Comparison of ENCODE assay signal across 3 cellular contexts in the genomic region with DNA sequence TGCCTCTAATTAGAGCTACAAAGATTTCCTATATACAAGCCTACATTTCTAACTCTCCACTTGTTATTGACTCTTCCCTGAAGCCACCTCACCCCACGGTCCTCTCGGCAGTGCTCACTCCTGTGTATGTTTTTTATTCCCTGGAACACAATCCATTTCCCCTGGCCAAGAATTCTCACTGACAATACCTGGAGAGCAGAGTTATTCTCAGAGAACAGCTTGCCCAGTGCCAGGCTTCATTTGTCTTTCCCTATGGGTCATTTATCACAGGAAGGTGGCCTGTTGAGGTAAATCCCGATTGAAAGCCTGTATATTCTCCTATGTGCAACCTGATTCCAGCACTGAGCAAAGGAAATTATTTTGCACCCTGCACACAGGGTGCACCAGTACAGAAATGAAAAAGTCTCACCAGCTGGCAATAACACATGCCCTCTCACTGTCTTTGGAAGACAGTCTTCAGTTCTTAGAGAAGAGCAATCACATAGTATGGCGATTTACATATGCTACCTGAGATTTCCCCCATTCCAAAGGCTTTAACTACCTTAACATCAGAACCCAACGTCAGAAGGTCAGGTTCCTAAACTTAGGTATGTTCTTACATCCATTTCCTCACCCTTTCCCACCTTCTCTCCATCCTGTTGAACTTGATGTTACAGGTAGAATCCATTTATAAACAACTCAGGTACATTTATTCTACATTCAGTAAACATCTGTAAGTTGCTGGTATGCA.
TF ChIP-seq lines count a peak whose summit lies in the region.

No MANE protein-coding gene starts in this region.

TF ChIP-seq in WTC11, 78 proteins besides CTCF, POLR2A, EP300 and RAD21:
- TF ChIP-seq HMGA2 (CRISPR knock-in tag; IDR thresholded peaks at IDR 0.05), result no peak
- no peak for TF ChIP-seq ZNF263 (CRISPR knock-in tag; IDR thresholded peaks at IDR 0.05; ENCODE audit: low read depth)
- TF ChIP-seq, protein P1, sequence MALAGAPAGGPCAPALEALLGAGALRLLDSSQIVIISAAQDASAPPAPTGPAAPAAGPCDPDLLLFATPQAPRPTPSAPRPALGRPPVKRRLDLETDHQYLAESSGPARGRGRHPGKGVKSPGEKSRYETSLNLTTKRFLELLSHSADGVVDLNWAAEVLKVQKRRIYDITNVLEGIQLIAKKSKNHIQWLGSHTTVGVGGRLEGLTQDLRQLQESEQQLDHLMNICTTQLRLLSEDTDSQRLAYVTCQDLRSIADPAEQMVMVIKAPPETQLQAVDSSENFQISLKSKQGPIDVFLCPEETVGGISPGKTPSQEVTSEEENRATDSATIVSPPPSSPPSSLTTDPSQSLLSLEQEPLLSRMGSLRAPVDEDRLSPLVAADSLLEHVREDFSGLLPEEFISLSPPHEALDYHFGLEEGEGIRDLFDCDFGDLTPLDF (CRISPR knock-in tag; IDR thresholded peaks at IDR 0.05), result no peak
- no peak for TF ChIP-seq CREM (CRISPR knock-in tag; IDR thresholded peaks at IDR 0.05)
- TF ChIP-seq GTF2I (CRISPR knock-in tag; conservative IDR thresholded peaks at IDR 0.05), result no peak
- no peak for TF ChIP-seq MYBL2 (CRISPR knock-in tag; IDR thresholded peaks at IDR 0.05)
- no peak for TF ChIP-seq IRF2 (CRISPR knock-in tag; IDR thresholded peaks at IDR 0.05; ENCODE audit: borderline replicate concordance, low read depth)
- no peak for TF ChIP-seq RORB (CRISPR knock-in tag; IDR thresholded peaks at IDR 0.05)
- TF ChIP-seq, protein P2, sequence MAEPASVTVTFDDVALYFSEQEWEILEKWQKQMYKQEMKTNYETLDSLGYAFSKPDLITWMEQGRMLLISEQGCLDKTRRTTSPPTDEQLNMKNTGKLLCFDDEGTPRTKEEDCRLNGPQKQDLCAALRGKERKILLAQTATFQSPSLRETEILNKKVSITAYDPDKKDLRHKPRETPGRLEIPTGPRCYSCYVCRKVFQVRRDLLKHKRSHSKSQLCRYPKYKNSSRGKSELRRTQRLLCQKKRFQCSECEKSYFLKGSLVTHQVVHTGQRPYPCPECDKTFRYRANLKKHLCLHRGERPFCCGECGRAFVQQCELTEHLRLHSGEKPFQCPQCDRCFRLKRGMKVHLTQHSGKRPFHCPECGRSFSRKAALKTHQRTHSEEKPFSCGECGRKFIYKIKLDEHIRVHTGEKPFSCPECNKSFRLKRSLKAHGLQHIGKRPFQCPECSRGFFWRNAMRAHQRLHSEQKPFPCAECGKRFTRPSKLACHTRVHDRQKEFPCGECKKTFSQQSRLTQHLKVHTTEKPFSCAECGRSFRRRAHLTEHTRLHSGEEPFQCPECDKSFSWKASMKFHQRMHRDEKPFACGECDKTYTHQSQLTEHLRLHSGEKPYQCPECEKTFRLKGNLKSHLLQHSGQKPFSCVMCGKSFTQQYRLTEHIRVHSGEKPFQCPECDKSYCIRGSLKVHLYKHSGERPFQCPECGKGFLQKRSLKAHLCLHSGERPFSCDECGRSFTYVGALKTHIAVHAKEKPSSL (CRISPR knock-in tag; conservative IDR thresholded peaks at IDR 0.05), result no peak
- TF ChIP-seq, protein P3, sequence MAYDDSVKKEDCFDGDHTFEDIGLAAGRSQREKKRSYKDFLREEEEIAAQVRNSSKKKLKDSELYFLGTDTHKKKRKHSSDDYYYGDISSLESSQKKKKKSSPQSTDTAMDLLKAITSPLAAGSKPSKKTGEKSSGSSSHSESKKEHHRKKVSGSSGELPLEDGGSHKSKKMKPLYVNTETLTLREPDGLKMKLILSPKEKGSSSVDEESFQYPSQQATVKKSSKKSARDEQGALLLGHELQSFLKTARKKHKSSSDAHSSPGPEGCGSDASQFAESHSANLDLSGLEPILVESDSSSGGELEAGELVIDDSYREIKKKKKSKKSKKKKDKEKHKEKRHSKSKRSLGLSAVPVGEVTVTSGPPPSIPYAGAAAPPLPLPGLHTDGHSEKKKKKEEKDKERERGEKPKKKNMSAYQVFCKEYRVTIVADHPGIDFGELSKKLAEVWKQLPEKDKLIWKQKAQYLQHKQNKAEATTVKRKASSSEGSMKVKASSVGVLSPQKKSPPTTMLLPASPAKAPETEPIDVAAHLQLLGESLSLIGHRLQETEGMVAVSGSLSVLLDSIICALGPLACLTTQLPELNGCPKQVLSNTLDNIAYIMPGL (CRISPR knock-in tag; IDR thresholded peaks at IDR 0.05), result no peak
- TF ChIP-seq, protein P4, sequence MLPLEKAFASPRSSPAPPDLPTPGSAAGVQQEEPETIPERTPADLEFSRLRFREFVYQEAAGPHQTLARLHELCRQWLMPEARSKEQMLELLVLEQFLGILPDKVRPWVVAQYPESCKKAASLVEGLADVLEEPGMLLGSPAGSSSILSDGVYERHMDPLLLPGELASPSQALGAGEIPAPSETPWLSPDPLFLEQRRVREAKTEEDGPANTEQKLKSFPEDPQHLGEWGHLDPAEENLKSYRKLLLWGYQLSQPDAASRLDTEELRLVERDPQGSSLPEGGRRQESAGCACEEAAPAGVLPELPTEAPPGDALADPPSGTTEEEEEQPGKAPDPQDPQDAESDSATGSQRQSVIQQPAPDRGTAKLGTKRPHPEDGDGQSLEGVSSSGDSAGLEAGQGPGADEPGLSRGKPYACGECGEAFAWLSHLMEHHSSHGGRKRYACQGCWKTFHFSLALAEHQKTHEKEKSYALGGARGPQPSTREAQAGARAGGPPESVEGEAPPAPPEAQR (CRISPR knock-in tag; IDR thresholded peaks at IDR 0.05), result no peak

TF ChIP-seq in endothelial cell of umbilical vein, 7 proteins besides CTCF, POLR2A, EP300 and RAD21:
- TF ChIP-seq GATA2 (IDR thresholded peaks at IDR 0.05; ENCODE audit: insufficient read depth, insufficient read length, low read depth, low read length) (no peak), POLR2AphosphoS5 (IDR thresholded peaks at IDR 0.05; ENCODE audit: insufficient read depth, low read depth, low read length) (no peak), FOS (IDR thresholded peaks at IDR 0.05; ENCODE audit: borderline replicate concordance, insufficient read depth, low read length) (no peak), JUN (IDR thresholded peaks at IDR 0.05; ENCODE audit: borderline replicate concordance, insufficient read depth, insufficient read length, low read depth) (no peak), MYC (IDR thresholded peaks at IDR 0.05; ENCODE audit: low read depth, low read length) (no peak)

TF ChIP-seq in neural cell, 6 proteins besides CTCF, POLR2A, EP300 and RAD21:
- TF ChIP-seq POLR2AphosphoS5 (IDR thresholded peaks at IDR 0.05), result no peak
- no peak for TF ChIP-seq SMC3 (conservative IDR thresholded peaks at IDR 0.05; ENCODE audit: poor library complexity)
- TF ChIP-seq, protein P5, sequence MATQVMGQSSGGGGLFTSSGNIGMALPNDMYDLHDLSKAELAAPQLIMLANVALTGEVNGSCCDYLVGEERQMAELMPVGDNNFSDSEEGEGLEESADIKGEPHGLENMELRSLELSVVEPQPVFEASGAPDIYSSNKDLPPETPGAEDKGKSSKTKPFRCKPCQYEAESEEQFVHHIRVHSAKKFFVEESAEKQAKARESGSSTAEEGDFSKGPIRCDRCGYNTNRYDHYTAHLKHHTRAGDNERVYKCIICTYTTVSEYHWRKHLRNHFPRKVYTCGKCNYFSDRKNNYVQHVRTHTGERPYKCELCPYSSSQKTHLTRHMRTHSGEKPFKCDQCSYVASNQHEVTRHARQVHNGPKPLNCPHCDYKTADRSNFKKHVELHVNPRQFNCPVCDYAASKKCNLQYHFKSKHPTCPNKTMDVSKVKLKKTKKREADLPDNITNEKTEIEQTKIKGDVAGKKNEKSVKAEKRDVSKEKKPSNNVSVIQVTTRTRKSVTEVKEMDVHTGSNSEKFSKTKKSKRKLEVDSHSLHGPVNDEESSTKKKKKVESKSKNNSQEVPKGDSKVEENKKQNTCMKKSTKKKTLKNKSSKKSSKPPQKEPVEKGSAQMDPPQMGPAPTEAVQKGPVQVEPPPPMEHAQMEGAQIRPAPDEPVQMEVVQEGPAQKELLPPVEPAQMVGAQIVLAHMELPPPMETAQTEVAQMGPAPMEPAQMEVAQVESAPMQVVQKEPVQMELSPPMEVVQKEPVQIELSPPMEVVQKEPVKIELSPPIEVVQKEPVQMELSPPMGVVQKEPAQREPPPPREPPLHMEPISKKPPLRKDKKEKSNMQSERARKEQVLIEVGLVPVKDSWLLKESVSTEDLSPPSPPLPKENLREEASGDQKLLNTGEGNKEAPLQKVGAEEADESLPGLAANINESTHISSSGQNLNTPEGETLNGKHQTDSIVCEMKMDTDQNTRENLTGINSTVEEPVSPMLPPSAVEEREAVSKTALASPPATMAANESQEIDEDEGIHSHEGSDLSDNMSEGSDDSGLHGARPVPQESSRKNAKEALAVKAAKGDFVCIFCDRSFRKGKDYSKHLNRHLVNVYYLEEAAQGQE (IDR thresholded peaks at IDR 0.05; ENCODE audit: borderline replicate concordance), result no peak
- TF ChIP-seq TAF1 (IDR thresholded peaks at IDR 0.05; ENCODE audit: low read depth), result no peak
- TF ChIP-seq EZH2 (IDR thresholded peaks at IDR 0.05; ENCODE audit: borderline replicate concordance, insufficient read depth, low read length, poor library complexity, severe bottlenecking), result no peak
- no peak for TF ChIP-seq MXI1 (conservative IDR thresholded peaks at IDR 0.05; ENCODE audit: poor library complexity, severe bottlenecking)
TF ChIP-seq in neural cell: peak in this region for 0.
